Comparison of ENCODE assay signal across 8 cellular contexts in genomic region chr13:71867101-71867814, GRCh38. TPM values are rescaled to one million over a fixed set of nuclear protein-coding genes. Genes with fewer than 3 reads are reported as not detected.
A peak's percentile ranks its signal among the peaks of the same experiment; 100 is the strongest.
DNase-seq lines count a peak whose midpoint lies in the region; ATAC-seq and TF ChIP-seq lines count a peak whose summit lies in the region.

Gene DACH1 (minus strand): TSS chr13:71867204.

- ATAC-seq in GM21825 (IDR thresholded peaks at IDR 0.05; ENCODE audit: unreplicated experiment) = peak; percentile 50

- no peaks in the 10 kb centered on the region for H3K36me3 ChIP-seq in Caco-2 (ENCODE audit: control insufficient read depth, insufficient read depth, low read length)
- H3K36me3 ChIP-seq in tibial nerve = no peaks in the 10 kb centered on the region

- H3K9me3 ChIP-seq in Caco-2 = no peaks in the 10 kb centered on the region
- no peaks in the 10 kb centered on the region for H3K9me3 ChIP-seq in mononuclear cell (ENCODE audit: low read depth, low read length)
- no peaks in the 10 kb centered on the region for H3K9me3 ChIP-seq in tibial nerve

- peaks cover 19% of the 10 kb centered on the region for H3K4me1 Mint-ChIP-seq in Caco-2 (ENCODE audit: low read depth, unreplicated experiment)

- POLR2A ChIA-PET in Caco-2 (lab: Charles Lee) = no interaction called here

- H3K27me3 ChIP-seq in Caco-2 (replicated peaks; ENCODE audit: control insufficient read depth, insufficient read depth, low read length) = peaks cover 11% of the 10 kb centered on the region
- H3K27me3 ChIP-seq in mononuclear cell (ENCODE audit: insufficient read depth, low read length) = peaks cover 17% of the 10 kb centered on the region
- peaks cover 0 to 30% of the 10 kb centered on the region in 2 donors for H3K27me3 ChIP-seq in tibial nerve

- H3K9me3 Mint-ChIP-seq in Caco-2 (ENCODE audit: unreplicated experiment) = no peaks in the 10 kb centered on the region

- CTCF ChIA-PET in Caco-2 (lab: Charles Lee) = no interaction called here

- TF ChIP-seq EP300 in tibial nerve (IDR thresholded peaks at IDR 0.05) = no peak

- no TSS peak for BruUV-seq in Caco-2 (replicated peaks; lab: Mats Ljungman, UMichigan)

- DNase-seq in Caco-2 (peak; percentile 18 to 46), NB4 (ENCODE audit: low read depth) (peak; percentile 97), T1000 (lab: John Stamatoyannopoulos, UW) (peak; percentile 19), erythroblast (lab: John Stamatoyannopoulos, UW) (peak; percentile 56 to 63), tibial nerve (ENCODE audit: low spot score in 2 of 2) (peak in 1 of 2 donors; percentile 17), OCI-M2 (lab: John Stamatoyannopoulos, UW; ENCODE audit: unreplicated experiment) (no peak)

- peaks cover 36% of the 10 kb centered on the region for H3K27me3 Mint-ChIP-seq in Caco-2 (ENCODE audit: insufficient read depth, unreplicated experiment)

- no peak for TF ChIP-seq CTCF in Caco-2 (IDR thresholded peaks at IDR 0.05; ENCODE audit: insufficient read depth in 1 of 2, low read depth in 1 of 2, low read length in 1 of 2, severe bottlenecking in 1 of 2, unreplicated experiment in 1 of 2)
- TF ChIP-seq CTCF in NB4 (IDR thresholded peaks at IDR 0.05; ENCODE audit: low read depth, low read length) = no peak
- no peak for TF ChIP-seq CTCF in tibial nerve (IDR thresholded peaks at IDR 0.05)

- H3K4me3 Mint-ChIP-seq in Caco-2 (ENCODE audit: unreplicated experiment) = peak within 1 kb of the TSS; percentile 91

- no peak within 1 kb of the TSS for H3K27ac Mint-ChIP-seq in Caco-2 (ENCODE audit: unreplicated experiment)

- TF ChIP-seq POLR2A in NB4 (IDR thresholded peaks at IDR 0.05; ENCODE audit: extremely low read depth, insufficient read length) = peak; percentile 70
- no peak for TF ChIP-seq POLR2A in erythroblast (IDR thresholded peaks at IDR 0.05; ENCODE audit: low read length)
- TF ChIP-seq POLR2A in tibial nerve (IDR thresholded peaks at IDR 0.05) = no peak

- WGBS in tibial nerve, 2 donors = 1 to 2% methylated on average over 31 of the region's 31 CpGs

- no peaks in the 10 kb centered on the region; the same call in 1 of the 2 replicates for H3K4me1 ChIP-seq in Caco-2
- peaks cover 4% of the 10 kb centered on the region for H3K4me1 ChIP-seq in mononuclear cell (ENCODE audit: insufficient read depth, low read length)
- H3K4me1 ChIP-seq in tibial nerve = peaks cover 0 to 40% (median 5%) of the 10 kb centered on the region in 4 donors

- peak within 1 kb of the TSS in 2 of 4 donors; percentile 73 to 75 for H3K27ac ChIP-seq in tibial nerve

- intact Hi-C loops in Caco-2 (cut with micrococcal nuclease; ENCODE audit: unreplicated experiment) = loop anchor here (1.0 kb wide), 1 partner anchor 12 kb away; no protein-coding TSS in a partner anchor

- H3K4me3 ChIP-seq in Caco-2 (ENCODE audit: low read depth, low read length) = peak within 1 kb of the TSS; percentile 48
- peak within 1 kb of the TSS; percentile 75 for H3K4me3 ChIP-seq in NB4 (ENCODE audit: low read depth, low read length)
- H3K4me3 ChIP-seq in mononuclear cell (ENCODE audit: low read length) = peak within 1 kb of the TSS; percentile 51
- peak within 1 kb of the TSS; percentile 34 to 63 (median 54) for H3K4me3 ChIP-seq in tibial nerve

- H3K36me3 Mint-ChIP-seq in Caco-2 (ENCODE audit: insufficient read depth, unreplicated experiment) = peaks cover 5% of the 10 kb centered on the region

RNA-seq across cellular contexts. Expression of gene DACH1, which starts in this region (rescaled TPM):
- total RNA-seq in Caco-2 (2022) (1.2 and 1.3 TPM in 2 replicates), mononuclear cell (0.42 TPM), tibial nerve (1 to 10 TPM; 2.2 to 5.9 (median 2.8) TPM)
